In the genomic region with DNA sequence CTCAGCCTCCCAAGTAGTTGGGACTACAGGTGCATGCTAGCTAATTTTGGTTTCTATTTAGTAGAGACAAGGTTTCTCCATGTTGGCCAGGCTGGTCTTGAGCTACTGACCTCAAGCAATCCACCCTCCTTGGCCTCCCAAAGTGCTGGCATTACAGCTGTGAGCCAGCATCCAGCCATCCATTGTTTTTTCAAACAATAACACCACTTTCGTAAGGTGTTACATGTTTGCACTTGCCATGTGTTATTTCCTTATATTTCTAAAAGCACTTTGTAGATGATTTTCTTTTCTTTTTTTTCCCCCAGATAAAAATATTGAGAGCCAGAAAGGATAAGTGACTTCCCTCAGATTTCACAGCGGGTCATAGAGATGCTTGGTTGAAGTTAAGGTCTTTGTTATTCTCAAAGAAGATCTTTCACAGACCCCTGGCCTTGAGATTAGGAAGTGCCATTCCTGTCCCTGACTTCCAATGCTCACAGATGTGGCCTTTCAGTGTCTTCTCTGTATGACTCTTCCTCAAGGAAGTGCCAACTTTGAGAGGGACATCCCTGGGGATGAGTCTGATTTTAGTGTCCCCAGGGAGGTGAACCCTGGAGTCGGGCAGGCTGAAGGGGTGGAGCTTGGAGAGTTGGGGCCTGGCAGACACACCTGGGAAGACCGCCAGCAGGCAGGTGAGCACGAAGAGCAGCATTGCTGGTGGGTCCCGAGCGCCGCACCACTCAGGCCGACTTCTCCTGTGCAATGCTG, we compare ENCODE assay signal across 19 cellular contexts. TPM values are rescaled to one million over a fixed set of nuclear protein-coding genes. Genes with fewer than 3 reads are reported as not detected.
A peak's percentile ranks its signal among the peaks of the same experiment; 100 is the strongest.
DNase-seq lines count a peak whose midpoint lies in the region; ATAC-seq lines count a peak whose summit lies in the region.
"Had no signal": no experiment of that assay in that cellular context is flagged by ENCODE, and none has a peak within 500 bp of the region (broad histone marks: within the 10 kb centered on the region; RNA-seq: fewer than 3 reads in every experiment).

No MANE protein-coding gene starts in this region.

- no peaks in the 10 kb centered on the region for H3K9me3 ChIP-seq in mucosa of rectum (ENCODE audit: control insufficient read depth in 2 of 2, low read length in 2 of 2)
- H3K9me3 ChIP-seq: BE2C, SJCRH30 had no signal

- H3K4me3 ChIP-seq in mucosa of rectum (ENCODE audit: low read length in 2 of 2) = peak overlapping the region; percentile 50 to 68
- H3K4me3 ChIP-seq: K562, SJCRH30 had no signal

- peaks cover 38 to 65% of the 10 kb centered on the region in 2 donors for H3K4me1 ChIP-seq in mucosa of rectum (ENCODE audit: control insufficient read depth in 2 of 2, insufficient read depth in 2 of 2, low read length in 2 of 2)
- H3K4me1 ChIP-seq: BE2C, SJCRH30 had no signal

- peak overlapping the region; percentile 33 for H3K27ac Mint-ChIP-seq in stimulated activated naive CD8-positive, alpha-beta T cell treated with anti-CD3 and anti-CD28 coated beads, Interleukin-15, Interleukin-2, amounts not matched to agents 100 ng/mL and 50 ng/mL, for 24 hours
- no peak overlapping the region for H3K27ac Mint-ChIP-seq in stimulated activated naive CD8-positive, alpha-beta T cell treated with anti-CD3 and anti-CD28 coated beads, Interleukin-15, amount 100 ng/mL, for 72 hours
- peak overlapping the region in 1 of 2 donors; percentile 7 for H3K27ac Mint-ChIP-seq in activated naive CD4-positive, alpha-beta T cell treated with anti-CD3 and anti-CD28 coated beads, Interleukin-2, amount 50 U/mL, for 72 hours
- H3K27ac Mint-ChIP-seq: CD8-positive, alpha-beta T cell had no signal

- H3K9ac ChIP-seq in mucosa of rectum (ENCODE audit: low read depth in 1 of 2, low read length in 2 of 2) = peak overlapping the region in 1 of 2 donors; percentile 66

- H3K36me3 Mint-ChIP-seq in stimulated activated naive CD8-positive, alpha-beta T cell treated with anti-CD3 and anti-CD28 coated beads, Interleukin-15, Interleukin-2, amounts not matched to agents 100 ng/mL and 50 ng/mL, for 24 hours (ENCODE audit: low read depth) = no peaks in the 10 kb centered on the region
- H3K36me3 Mint-ChIP-seq in activated naive CD4-positive, alpha-beta T cell treated with anti-CD3 and anti-CD28 coated beads, Interleukin-2, amount 50 U/mL, for 72 hours = no peaks in the 10 kb centered on the region
- H3K36me3 Mint-ChIP-seq: CD8-positive, alpha-beta T cell had no signal

- H3K4me1 Mint-ChIP-seq in stimulated activated naive CD8-positive, alpha-beta T cell treated with anti-CD3 and anti-CD28 coated beads, Interleukin-15, Interleukin-2, amounts not matched to agents 100 ng/mL and 50 ng/mL, for 24 hours (ENCODE audit: low read depth) = peaks cover 3% of the 10 kb centered on the region
- H3K4me1 Mint-ChIP-seq in stimulated activated naive CD8-positive, alpha-beta T cell treated with anti-CD3 and anti-CD28 coated beads, Interleukin-15, amount 100 ng/mL, for 72 hours = no peaks in the 10 kb centered on the region

- ATAC-seq in stimulated activated naive CD8-positive, alpha-beta T cell treated with anti-CD3 and anti-CD28 coated beads, Interleukin-15, amount 100 ng/mL, for 72 hours = no peak
- ATAC-seq in activated naive CD4-positive, alpha-beta T cell treated with anti-CD3 and anti-CD28 coated beads, Interleukin-2, amount 50 U/mL, for 72 hours = no peak
- ATAC-seq: CD8-positive, alpha-beta T cell; K562 had no signal

- DNase-seq in stimulated activated naive CD8-positive, alpha-beta T cell treated with anti-CD3 and anti-CD28 coated beads, Interleukin-15, amount 100 ng/mL, for 72 hours = no peak
- DNase-seq in epithelial cell of prostate (ENCODE audit: low read depth, low spot score) (no peak), NCI-H2171 (lab: John Stamatoyannopoulos, UW) (no peak), NCI-H1092 treated with DMSO at 0.1 percent for 48 hours (lab: John Stamatoyannopoulos, UW) (no peak), amniotic stem cell (lab: John Stamatoyannopoulos, UW) (no peak)
- DNase-seq in activated naive CD4-positive, alpha-beta T cell treated with anti-CD3 and anti-CD28 coated beads, Interleukin-2, amount 50 U/mL, for 72 hours (ENCODE audit: low spot score in 2 of 2) = no peak
- DNase-seq: BE2C; CD8-positive, alpha-beta T cell; DMS79 treated with DMSO at 0.1 percent for 48 hours; NCI-H1694 treated with DMSO at 0.1 percent for 48 hours; NCI-H2107; NCI-H345; NCI-H524 treated with DMSO at 0.1 percent for 48 hours; SJCRH30 had no signal

- no peak overlapping the region for H3K4me3 Mint-ChIP-seq in stimulated activated naive CD8-positive, alpha-beta T cell treated with anti-CD3 and anti-CD28 coated beads, Interleukin-15, Interleukin-2, amounts not matched to agents 100 ng/mL and 50 ng/mL, for 24 hours
- H3K4me3 Mint-ChIP-seq in stimulated activated naive CD8-positive, alpha-beta T cell treated with anti-CD3 and anti-CD28 coated beads, Interleukin-15, amount 100 ng/mL, for 72 hours = no peak overlapping the region
- H3K4me3 Mint-ChIP-seq: CD8-positive, alpha-beta T cell had no signal

- peaks cover 6% of the 10 kb centered on the region for H3K27me3 Mint-ChIP-seq in stimulated activated naive CD8-positive, alpha-beta T cell treated with anti-CD3 and anti-CD28 coated beads, Interleukin-15, Interleukin-2, amounts not matched to agents 100 ng/mL and 50 ng/mL, for 24 hours
- H3K27me3 Mint-ChIP-seq in stimulated activated naive CD8-positive, alpha-beta T cell treated with anti-CD3 and anti-CD28 coated beads, Interleukin-15, amount 100 ng/mL, for 72 hours = no peaks in the 10 kb centered on the region

- no peaks in the 10 kb centered on the region for H3K27me3 ChIP-seq in mucosa of rectum (ENCODE audit: control insufficient read depth in 2 of 2, insufficient read depth in 2 of 2, low read length in 2 of 2)

- H3K9me3 Mint-ChIP-seq in stimulated activated naive CD8-positive, alpha-beta T cell treated with anti-CD3 and anti-CD28 coated beads, Interleukin-15, Interleukin-2, amounts not matched to agents 100 ng/mL and 50 ng/mL, for 24 hours = no peaks in the 10 kb centered on the region
- no peaks in the 10 kb centered on the region for H3K9me3 Mint-ChIP-seq in stimulated activated naive CD8-positive, alpha-beta T cell treated with anti-CD3 and anti-CD28 coated beads, Interleukin-15, amount 100 ng/mL, for 72 hours
- no peaks in the 10 kb centered on the region for H3K9me3 Mint-ChIP-seq in activated naive CD4-positive, alpha-beta T cell treated with anti-CD3 and anti-CD28 coated beads, Interleukin-2, amount 50 U/mL, for 72 hours
- H3K9me3 Mint-ChIP-seq: CD8-positive, alpha-beta T cell had no signal

- peaks cover 60 to 77% of the 10 kb centered on the region in 2 donors for H3K36me3 ChIP-seq in mucosa of rectum (ENCODE audit: control insufficient read depth in 2 of 2, insufficient read depth in 2 of 2, low read length in 2 of 2)
- H3K36me3 ChIP-seq: BE2C, SJCRH30 had no signal

- H3K27ac ChIP-seq in epithelial cell of prostate = peak overlapping the region; percentile 59
- peak overlapping the region; percentile 84 to 90 for H3K27ac ChIP-seq in mucosa of rectum (ENCODE audit: low read depth in 2 of 2, low read length in 2 of 2)
- H3K27ac ChIP-seq: SJCRH30 had no signal

RNA-seq across cellular contexts. Expression of a gene that starts 6.3 kb away (rescaled TPM):
- total RNA-seq in activated naive CD4-positive, alpha-beta T cell treated with anti-CD3 and anti-CD28 coated beads, Interleukin-2, amount 50 U/mL, for 72 hours = under 1 TPM in 1 of 2 donors, not detected in 1; 0.05 TPM
- total RNA-seq: A172; CD8-positive, alpha-beta T cell; H1; SJCRH30 had no signal

RNA-seq across cellular contexts. Expression of a gene that starts 18.3 kb away (rescaled TPM):
- total RNA-seq in activated naive CD4-positive, alpha-beta T cell treated with anti-CD3 and anti-CD28 coated beads, Interleukin-2, amount 50 U/mL, for 72 hours = 10 to 100 TPM; 31.4 to 37.3 TPM
- total RNA-seq: H1, SJCRH30 had no signal

RNA-seq across cellular contexts. Expression of a gene that starts 30.2 kb away (rescaled TPM):
- not detected for total RNA-seq in activated naive CD4-positive, alpha-beta T cell treated with anti-CD3 and anti-CD28 coated beads, Interleukin-2, amount 50 U/mL, for 72 hours
- total RNA-seq: A172; CD8-positive, alpha-beta T cell; H1; K562; SJCRH30 had no signal

RNA-seq across cellular contexts. Expression of a gene that starts 42.8 kb away (rescaled TPM):
- 10 to 100 TPM; 19.0 to 22.2 TPM for total RNA-seq in activated naive CD4-positive, alpha-beta T cell treated with anti-CD3 and anti-CD28 coated beads, Interleukin-2, amount 50 U/mL, for 72 hours
- total RNA-seq: A172; CD8-positive, alpha-beta T cell; H1; K562; SJCRH30 had no signal
